In genomic region chr1:205054013-205054412, GRCh38 we compare ENCODE assay signal across 21 cellular contexts. TPM values are rescaled to one million over a fixed set of nuclear protein-coding genes. Genes with fewer than 3 reads are reported as not detected.
DNase-seq lines count a peak whose midpoint lies in the region; ATAC-seq, FAIRE-seq and TF ChIP-seq lines count a peak whose summit lies in the region.
"Had no signal": no experiment of that assay in that cellular context is flagged by ENCODE, and none has a peak within 500 bp of the region (broad histone marks: within the 10 kb centered on the region; RNA-seq: fewer than 3 reads in every experiment).

No MANE protein-coding gene starts in this region.

- no peaks in the 10 kb centered on the region for H3K36me3 Mint-ChIP-seq in brain
- no peaks in the 10 kb centered on the region for H3K36me3 Mint-ChIP-seq in naive thymus-derived CD4-positive, alpha-beta T cell

- TF ChIP-seq CTCF in A549 (IDR thresholded peaks at IDR 0.05): no peak
- no peak for TF ChIP-seq CTCF in brain (conservative IDR thresholded peaks at IDR 0.05)

- no peak for TF ChIP-seq EP300 in A549 (IDR thresholded peaks at IDR 0.05)

- ATAC-seq in A549 (peak in 1 of 2 experiments; percentile 18; a peak in 3 of 6 replicates), GM19395 (IDR thresholded peaks at IDR 0.05; ENCODE audit: unreplicated experiment) (no peak)
- ATAC-seq in naive thymus-derived CD4-positive, alpha-beta T cell: no peak

- H3K4me2 ChIP-seq in A549: no peak overlapping the region

- TF ChIP-seq RAD21 in A549 (conservative IDR thresholded peaks at IDR 0.05 in 1 of 2, IDR thresholded peaks at IDR 0.05 in 1 of 2): no peak

- no peak overlapping the region for H3K27ac ChIP-seq in A549
- no peak overlapping the region for H3K27ac ChIP-seq in naive thymus-derived CD4-positive, alpha-beta T cell (ENCODE audit: low read depth, low read length)
- H3K27ac ChIP-seq: SJSA1 had no signal

- H3K27me3 ChIP-seq in naive thymus-derived CD4-positive, alpha-beta T cell (ENCODE audit: control insufficient read depth in 2 of 2, insufficient read depth in 2 of 2, low read length in 2 of 2): no peaks in the 10 kb centered on the region

- no peak for TF ChIP-seq POLR2A in A549 (IDR thresholded peaks at IDR 0.05; ENCODE audit: low read length)

- H3K4me1 Mint-ChIP-seq in brain: peaks cover 52% of the 10 kb centered on the region
- H3K4me1 Mint-ChIP-seq in naive thymus-derived CD4-positive, alpha-beta T cell: no peaks in the 10 kb centered on the region

- DNase-seq in A549 (ENCODE audit: low read depth in 1 of 2, low spot score in 1 of 2) (no peak), M059J (ENCODE audit: low read depth) (peak; percentile 8), iPS-NIHi11 (ENCODE audit: low spot score) (peak; percentile 45), hippocampal formation (lab: John Stamatoyannopoulos, UW) (no peak), NCI-H2107 (lab: John Stamatoyannopoulos, UW) (no peak)
- no peak for DNase-seq in naive thymus-derived CD4-positive, alpha-beta T cell
- DNase-seq: 8988T, DND-41, GF-D8, IMR-90, NCI-H1417, NCI-H187 treated with DMSO at 0.1 percent for 48 hours, NCI-H748 treated with DMSO at 0.1 percent for 48 hours had no signal

- no peaks in the 10 kb centered on the region for H3K9me3 Mint-ChIP-seq in brain
- no peaks in the 10 kb centered on the region for H3K9me3 Mint-ChIP-seq in naive thymus-derived CD4-positive, alpha-beta T cell

- H3K4me1 ChIP-seq in A549: no peaks in the 10 kb centered on the region
- no peaks in the 10 kb centered on the region for H3K4me1 ChIP-seq in naive thymus-derived CD4-positive, alpha-beta T cell (ENCODE audit: control insufficient read depth in 2 of 2, insufficient read depth in 2 of 2, low read length in 2 of 2)
- H3K4me1 ChIP-seq: HAP-1, SJSA1 had no signal

- POLR2A ChIA-PET in A549 (lab: Yijun Ruan, JAX): no interaction called here
- POLR2A ChIA-PET in naive thymus-derived CD4-positive, alpha-beta T cell (lab: Charles Lee): no interaction called here

- no peaks in the 10 kb centered on the region for H3K9me3 ChIP-seq in A549
- H3K9me3 ChIP-seq in naive thymus-derived CD4-positive, alpha-beta T cell (ENCODE audit: control insufficient read depth in 2 of 3, low read length in 3 of 3): no peaks in the 10 kb centered on the region
- H3K9me3 ChIP-seq: HAP-1, SJSA1 had no signal

- no peaks in the 10 kb centered on the region for H3K36me3 ChIP-seq in naive thymus-derived CD4-positive, alpha-beta T cell (ENCODE audit: control insufficient read depth in 2 of 3, insufficient read depth in 3 of 3, low read length in 3 of 3)
- H3K36me3 ChIP-seq: HAP-1, SJSA1 had no signal

- H3K4me3 Mint-ChIP-seq in brain: peak overlapping the region in 1 of 5 experiments; percentile 44
- H3K4me3 Mint-ChIP-seq in naive thymus-derived CD4-positive, alpha-beta T cell: no peak overlapping the region

- WGBS in A549 (ENCODE audit: missing lambda C conversion rate): 5% methylated on average over 6 of the region's 7 CpGs

- H3K27me3 Mint-ChIP-seq in brain: peaks cover 9% of the 10 kb centered on the region
- peaks cover 0 to 5% (median 0%) of the 10 kb centered on the region in 5 donors for H3K27me3 Mint-ChIP-seq in naive thymus-derived CD4-positive, alpha-beta T cell

- peak overlapping the region in 3 of 5 experiments; percentile 58 to 77 (median 62) for H3K27ac Mint-ChIP-seq in brain
- H3K27ac Mint-ChIP-seq in naive thymus-derived CD4-positive, alpha-beta T cell: peak overlapping the region in 1 of 9 donors; percentile 21

- no peak for FAIRE-seq in A549 (lab: Jason Lieb, UNC)

- intact Hi-C loops in naive thymus-derived CD4-positive, alpha-beta T cell (cut with micrococcal nuclease): no loop called here

- CTCF ChIA-PET in A549 (lab: Yijun Ruan, JAX): interaction anchor here (1.0 to 5.9 kb wide), 5 partner anchors 8 to 202 kb away, joined by 4 to 39 read pairs (median 9); no protein-coding TSS in a partner anchor
- CTCF ChIA-PET in naive thymus-derived CD4-positive, alpha-beta T cell (lab: Charles Lee): no interaction called here

- no peak overlapping the region for H3K4me3 ChIP-seq in A549
- H3K4me3 ChIP-seq in naive thymus-derived CD4-positive, alpha-beta T cell (ENCODE audit: low read length): no peak overlapping the region
- H3K4me3 ChIP-seq: HAP-1, SJSA1 had no signal

TF ChIP-seq in A549, 52 proteins besides CTCF, POLR2A, EP300 and RAD21:
- no peak for TF ChIP-seq PHF8 (IDR thresholded peaks at IDR 0.05; ENCODE audit: borderline replicate concordance, low read depth)
- TF ChIP-seq REST (IDR thresholded peaks at IDR 0.05): peak; percentile 65; the same call in 1 of the 2 replicates

RNA-seq across cellular contexts. Expression of gene CNTN2, which starts 11.0 kb away (rescaled TPM):
- polyA plus RNA-seq in A549 (2011; rRNA removed) (not detected in 2 replicates), A549 (2017; fragmentation: RNase III; extraction: RNeasy Plus Mini Kit Qiagen cat#74134 plus additional on column Dnase treatment) (not detected in 3 replicates), brain (ENCODE audit: insufficient read depth, low read depth, low replicate concordance) (114 TPM)
- 0.03 TPM in 1 of 2 replicates, not detected in the other for polyA plus RNA-seq in A549 (2012; cell fraction: cytosol; rRNA removed)
- polyA plus RNA-seq in A549 (2012; cell fraction: nucleus; rRNA removed): 0.02 TPM in 1 of 2 replicates, not detected in the other
- polyA minus RNA-seq in A549 (2011; rRNA and poly(A)+ RNA removed): not detected in 2 replicates
- total RNA-seq in M059J (2014; rRNA removed; shearing (Covaris generic)): not detected in 2 replicates
- total RNA-seq in naive thymus-derived CD4-positive, alpha-beta T cell: not detected
- polyA plus RNA-seq in naive thymus-derived CD4-positive, alpha-beta T cell: not detected
- total RNA-seq: HT1080, IMR-90, LHCN-M2, NCI-H460, SJSA1 had no signal
- polyA plus RNA-seq: BJ, IMR-90 had no signal

RNA-seq across cellular contexts. Expression of gene TMEM81, which starts 30.2 kb away (rescaled TPM):
- polyA plus RNA-seq in A549 (2011; rRNA removed) (4.3 and 5.4 TPM in 2 replicates), A549 (2017; fragmentation: RNase III; extraction: RNeasy Plus Mini Kit Qiagen cat#74134 plus additional on column Dnase treatment) (2.0 to 2.3 TPM (median 2.2 TPM) in 3 replicates), brain (ENCODE audit: insufficient read depth, low read depth, low replicate concordance) (5.9 TPM)
- polyA plus RNA-seq in A549 (2012; cell fraction: cytosol; rRNA removed): 1.4 and 1.5 TPM in 2 replicates
- polyA plus RNA-seq in A549 (2012; cell fraction: nucleus; rRNA removed): 1.8 and 3.6 TPM in 2 replicates
- 6.2 and 7.4 TPM in 2 replicates for polyA minus RNA-seq in A549 (2011; rRNA and poly(A)+ RNA removed)
- 0.22 TPM in 2 replicates for total RNA-seq in M059J (2014; rRNA removed; shearing (Covaris generic))
- 1 to 10 TPM; 2.3 to 8.9 (median 3.7) TPM for total RNA-seq in naive thymus-derived CD4-positive, alpha-beta T cell
- polyA plus RNA-seq in naive thymus-derived CD4-positive, alpha-beta T cell: under 1 TPM; 0.79 to 0.83 TPM

Comparison
In these comparisons a context has a peak if more than half of its experiments do, and no peak if none do; other contexts are left out.
1. DNase-seq: peak in M059J (single experiment) and iPS-NIHi11 (single experiment); none in A549 (0 of 2), hippocampal formation (0 of 2), naive thymus-derived CD4-positive, alpha-beta T cell (0 of 9) and NCI-H2107 (single experiment).
2. RNA of gene CNTN2, which starts 11.0 kb away (polyA plus RNA-seq): 114 TPM in brain (single experiment); 0.02 to 0.03 TPM in A549 and not detected in naive thymus-derived CD4-positive, alpha-beta T cell; every median in the first group is over 100 times any median in the second.